ENCODE assay signal across 9 cellular contexts in the genomic region with DNA sequence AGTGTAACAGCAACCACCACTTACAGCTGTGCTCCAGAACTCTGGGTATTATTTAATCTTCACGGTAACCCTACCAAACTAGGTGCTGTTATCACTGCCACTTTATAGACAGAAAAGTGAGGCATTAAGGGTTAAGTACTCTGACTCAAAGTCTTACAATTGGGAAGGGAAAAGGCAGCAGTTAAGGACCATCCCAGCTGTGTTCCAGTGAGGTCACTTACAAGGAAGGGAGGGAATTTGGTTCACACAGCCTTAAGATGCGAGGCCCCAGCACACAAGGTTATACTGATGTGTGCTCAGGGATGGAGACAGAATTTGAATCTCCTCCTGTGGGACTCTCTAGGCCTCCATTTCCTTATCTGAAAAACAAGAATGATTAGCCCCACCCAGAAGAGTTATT. TPM values are rescaled to one million over a fixed set of nuclear protein-coding genes. Genes with fewer than 3 reads are reported as not detected.
DNase-seq lines count a peak whose midpoint lies in the region; ATAC-seq lines count a peak whose summit lies in the region.
"Had no signal": no experiment of that assay in that cellular context is flagged by ENCODE, and none has a peak within 500 bp of the region (broad histone marks: within the 10 kb centered on the region; RNA-seq: fewer than 3 reads in every experiment).

No MANE protein-coding gene starts in this region.

- H3K4me1 Mint-ChIP-seq in activated CD4-positive, alpha-beta T cell treated with anti-CD3 and anti-CD28 coated beads, Interleukin-2, amount 10 ng/mL, durations not matched to agents 24 days and 14 days, result peaks cover 65% of the 10 kb centered on the region
- H3K4me1 Mint-ChIP-seq in activated T-helper 2 cell treated with anti-CD3 and anti-CD28 coated beads, Interferon-gamma antibody, Interleukin-2, Interleukin-4, amounts not matched to agents 10 μg/mL and 5 μg/mL and 100 μg/mL, durations not matched to agents 14 hours and 24 hours and 36 hours (ENCODE audit: low read depth), result peaks cover 62% of the 10 kb centered on the region

- no peak overlapping the region for H3K9ac ChIP-seq in skeletal muscle tissue (ENCODE audit: low read depth in 1 of 3, low read length in 3 of 3)

- peak overlapping the region; percentile 18 for H3K27ac ChIP-seq in skeletal muscle tissue (ENCODE audit: low read depth, low read length)

- H3K27ac Mint-ChIP-seq in activated CD4-positive, alpha-beta T cell treated with anti-CD3 and anti-CD28 coated beads, Interleukin-2, amount 10 ng/mL, durations not matched to agents 24 days and 14 days, result peak overlapping the region; percentile 86
- H3K27ac Mint-ChIP-seq in activated T-helper 2 cell treated with anti-CD3 and anti-CD28 coated beads, Interferon-gamma antibody, Interleukin-2, Interleukin-4, amounts not matched to agents 10 μg/mL and 5 μg/mL and 100 μg/mL, durations not matched to agents 14 hours and 24 hours and 36 hours, result peak overlapping the region; percentile 14

- ATAC-seq in Right ventricle myocardium superior (ENCODE audit: poor library complexity), result peak; percentile 56
- no peak for ATAC-seq in HG02588 (IDR thresholded peaks at IDR 0.05; ENCODE audit: unreplicated experiment)

- no peak overlapping the region for H3K4me3 ChIP-seq in skeletal muscle tissue (ENCODE audit: low read length in 3 of 3)

- no peak for DNase-seq in activated CD4-positive, alpha-beta T cell treated with anti-CD3 and anti-CD28 coated beads, Interleukin-2, amount 10 ng/mL, durations not matched to agents 24 days and 14 days
- no peak for DNase-seq in activated CD4-positive, alpha-beta T cell treated with anti-CD3 and anti-CD28 coated beads for 1 hour
- no peak for DNase-seq in activated T-helper 2 cell treated with anti-CD3 and anti-CD28 coated beads, Interferon-gamma antibody, Interleukin-2, Interleukin-4, amounts not matched to agents 10 μg/mL and 5 μg/mL and 100 μg/mL, durations not matched to agents 14 hours and 24 hours and 36 hours (ENCODE audit: low spot score)
- DNase-seq in Right ventricle myocardium superior (no peak), NCI-H146 (lab: John Stamatoyannopoulos, UW) (no peak)
- DNase-seq in activated CD4-positive, CD25-positive, alpha-beta regulatory T cell (lab: John Stamatoyannopoulos, UW), result no peak
- DNase-seq: NCI-H1092 treated with DMSO at 0.1 percent for 48 hours had no signal

- H3K4me1 ChIP-seq in skeletal muscle tissue (ENCODE audit: control insufficient read depth in 3 of 3, insufficient read depth in 3 of 3, low read length in 3 of 3), result peaks cover 3 to 12% (median 7%) of the 10 kb centered on the region in 3 donors

- no peaks in the 10 kb centered on the region for H3K9me3 Mint-ChIP-seq in activated CD4-positive, alpha-beta T cell treated with anti-CD3 and anti-CD28 coated beads, Interleukin-2, amount 10 ng/mL, durations not matched to agents 24 days and 14 days
- H3K9me3 Mint-ChIP-seq in activated T-helper 2 cell treated with anti-CD3 and anti-CD28 coated beads, Interferon-gamma antibody, Interleukin-2, Interleukin-4, amounts not matched to agents 10 μg/mL and 5 μg/mL and 100 μg/mL, durations not matched to agents 14 hours and 24 hours and 36 hours, result no peaks in the 10 kb centered on the region

- no peak overlapping the region for H3K4me3 Mint-ChIP-seq in activated CD4-positive, alpha-beta T cell treated with anti-CD3 and anti-CD28 coated beads, Interleukin-2, amount 10 ng/mL, durations not matched to agents 24 days and 14 days
- H3K4me3 Mint-ChIP-seq in activated T-helper 2 cell treated with anti-CD3 and anti-CD28 coated beads, Interferon-gamma antibody, Interleukin-2, Interleukin-4, amounts not matched to agents 10 μg/mL and 5 μg/mL and 100 μg/mL, durations not matched to agents 14 hours and 24 hours and 36 hours (ENCODE audit: low read depth), result no peak overlapping the region

- intact Hi-C loops in activated CD4-positive, alpha-beta T cell treated with anti-CD3 and anti-CD28 coated beads, Interleukin-2, amount 10 ng/mL, durations not matched to agents 24 days and 14 days (cut with micrococcal nuclease), result no loop called here
- intact Hi-C loops in activated T-helper 2 cell treated with anti-CD3 and anti-CD28 coated beads, Interferon-gamma antibody, Interleukin-2, Interleukin-4, amounts not matched to agents 10 μg/mL and 5 μg/mL and 100 μg/mL, durations not matched to agents 14 hours and 24 hours and 36 hours (cut with micrococcal nuclease), result no loop called here
- intact Hi-C loops in Right ventricle myocardium superior (cut with DNase I), result no loop called here

- no peaks in the 10 kb centered on the region for H3K36me3 ChIP-seq in skeletal muscle tissue (ENCODE audit: control insufficient read depth in 3 of 3, insufficient read depth in 3 of 3, low read length in 3 of 3)

- no peaks in the 10 kb centered on the region for H3K27me3 Mint-ChIP-seq in activated CD4-positive, alpha-beta T cell treated with anti-CD3 and anti-CD28 coated beads, Interleukin-2, amount 10 ng/mL, durations not matched to agents 24 days and 14 days
- no peaks in the 10 kb centered on the region for H3K27me3 Mint-ChIP-seq in activated T-helper 2 cell treated with anti-CD3 and anti-CD28 coated beads, Interferon-gamma antibody, Interleukin-2, Interleukin-4, amounts not matched to agents 10 μg/mL and 5 μg/mL and 100 μg/mL, durations not matched to agents 14 hours and 24 hours and 36 hours (ENCODE audit: low read depth)

- peaks cover 22% of the 10 kb centered on the region for H3K36me3 Mint-ChIP-seq in activated CD4-positive, alpha-beta T cell treated with anti-CD3 and anti-CD28 coated beads, Interleukin-2, amount 10 ng/mL, durations not matched to agents 24 days and 14 days (ENCODE audit: low read depth)
- H3K36me3 Mint-ChIP-seq in activated T-helper 2 cell treated with anti-CD3 and anti-CD28 coated beads, Interferon-gamma antibody, Interleukin-2, Interleukin-4, amounts not matched to agents 10 μg/mL and 5 μg/mL and 100 μg/mL, durations not matched to agents 14 hours and 24 hours and 36 hours (ENCODE audit: low read depth), result peaks cover 10% of the 10 kb centered on the region

- no peaks in the 10 kb centered on the region for H3K27me3 ChIP-seq in skeletal muscle tissue (ENCODE audit: control insufficient read depth in 3 of 3, insufficient read depth in 3 of 3, low read length in 3 of 3)

- H3K9me3 ChIP-seq in skeletal muscle tissue (ENCODE audit: control insufficient read depth in 3 of 3, low read length in 3 of 3), result no peaks in the 10 kb centered on the region

RNA-seq across cellular contexts. Expression of a gene that starts 46.7 kb away (rescaled TPM):
- total RNA-seq in activated CD4-positive, alpha-beta T cell treated with anti-CD3 and anti-CD28 coated beads, Interleukin-2, amount 10 ng/mL, durations not matched to agents 24 days and 14 days, result 37.0 and 37.3 TPM in 2 replicates
- total RNA-seq in activated T-helper 2 cell treated with anti-CD3 and anti-CD28 coated beads, Interferon-gamma antibody, Interleukin-2, Interleukin-4, amounts not matched to agents 10 μg/mL and 5 μg/mL and 100 μg/mL, durations not matched to agents 14 hours and 24 hours and 36 hours, result 19.6 TPM in 2 replicates
- total RNA-seq in Right ventricle myocardium superior, result 1.5 TPM
- total RNA-seq in skeletal muscle tissue, result 3.7 TPM
